Comparison of ENCODE assay signal across 1 cellular context in the genomic region with DNA sequence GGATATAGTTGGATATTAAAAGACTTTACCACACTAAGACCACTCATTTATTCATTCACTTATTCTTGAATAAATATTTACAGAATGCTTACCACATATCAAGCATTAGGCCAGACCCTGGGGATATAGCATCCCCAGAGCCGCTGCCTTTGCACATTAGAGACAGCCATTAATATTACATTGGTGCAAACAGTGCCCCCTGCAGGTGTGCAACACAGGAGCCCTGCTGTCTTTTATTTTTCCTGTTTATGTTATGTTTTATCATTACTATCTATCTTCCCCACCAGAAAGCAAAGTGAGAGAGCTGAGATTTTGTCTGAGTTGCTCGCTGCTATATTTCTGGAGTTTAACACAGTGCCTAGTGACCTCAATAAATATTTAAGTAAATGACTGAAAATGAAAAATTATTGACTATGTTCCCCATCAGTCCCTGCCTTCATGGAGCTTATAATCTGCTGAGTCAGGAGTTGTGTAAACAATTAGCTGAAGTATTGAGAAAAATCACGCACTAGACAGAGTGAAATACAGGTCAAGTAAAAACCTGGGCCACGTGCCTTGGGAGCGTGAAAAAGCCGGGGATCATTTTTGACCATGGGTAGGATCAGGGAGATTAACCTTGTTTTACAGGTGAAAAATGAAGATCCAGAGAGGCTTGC.
TF ChIP-seq lines count a peak whose summit lies in the region.

No MANE protein-coding gene starts in this region.

TF ChIP-seq in A549, 52 proteins besides CTCF, POLR2A, EP300 and RAD21:
- peak; percentile 88 for TF ChIP-seq MAFK (IDR thresholded peaks at IDR 0.05; ENCODE audit: partially characterized antibody)
- TF ChIP-seq NFE2L2 (conservative IDR thresholded peaks at IDR 0.05; ENCODE audit: low read length), result no peak
TF ChIP-seq in A549: peak in this region for 1.
